In the genomic region with DNA sequence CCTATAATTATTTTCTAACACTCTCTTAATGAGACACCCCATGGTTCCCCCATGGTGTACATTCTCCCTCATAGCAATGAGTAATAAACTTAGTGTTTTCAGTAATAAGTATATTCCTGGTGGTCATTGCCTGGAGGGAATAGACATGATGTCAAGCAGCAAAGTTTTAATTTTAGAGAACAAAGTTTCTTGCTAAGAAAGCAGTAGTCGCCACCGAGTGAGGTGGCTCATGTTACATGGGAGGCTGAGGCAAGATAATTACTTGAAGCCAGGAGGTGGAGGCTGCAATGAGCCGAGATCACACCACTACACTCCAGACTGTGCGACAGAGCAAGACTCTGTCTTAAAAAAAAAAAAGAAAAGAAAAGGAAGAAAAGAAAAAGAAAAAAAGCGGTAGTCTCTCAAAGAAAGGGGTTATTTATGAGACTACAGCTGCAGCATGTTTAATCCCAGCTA, we compare ENCODE assay signal across 1 cellular context.
TF ChIP-seq lines count a peak whose summit lies in the region.

No MANE protein-coding gene starts in this region.

TF ChIP-seq in HEK293, 187 proteins besides CTCF, POLR2A, EP300 and RAD21 (continued from another document):
- TF ChIP-seq, protein P1, sequence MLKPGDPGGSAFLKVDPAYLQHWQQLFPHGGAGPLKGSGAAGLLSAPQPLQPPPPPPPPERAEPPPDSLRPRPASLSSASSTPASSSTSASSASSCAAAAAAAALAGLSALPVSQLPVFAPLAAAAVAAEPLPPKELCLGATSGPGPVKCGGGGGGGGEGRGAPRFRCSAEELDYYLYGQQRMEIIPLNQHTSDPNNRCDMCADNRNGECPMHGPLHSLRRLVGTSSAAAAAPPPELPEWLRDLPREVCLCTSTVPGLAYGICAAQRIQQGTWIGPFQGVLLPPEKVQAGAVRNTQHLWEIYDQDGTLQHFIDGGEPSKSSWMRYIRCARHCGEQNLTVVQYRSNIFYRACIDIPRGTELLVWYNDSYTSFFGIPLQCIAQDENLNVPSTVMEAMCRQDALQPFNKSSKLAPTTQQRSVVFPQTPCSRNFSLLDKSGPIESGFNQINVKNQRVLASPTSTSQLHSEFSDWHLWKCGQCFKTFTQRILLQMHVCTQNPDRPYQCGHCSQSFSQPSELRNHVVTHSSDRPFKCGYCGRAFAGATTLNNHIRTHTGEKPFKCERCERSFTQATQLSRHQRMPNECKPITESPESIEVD (tag by site-specific recombination; IDR thresholded peaks at IDR 0.05), result peak; percentile 69
- peak; percentile 75; the same call in 1 of the 2 replicates for TF ChIP-seq OSR2 (tag by site-specific recombination; IDR thresholded peaks at IDR 0.05)
- TF ChIP-seq, protein P2, sequence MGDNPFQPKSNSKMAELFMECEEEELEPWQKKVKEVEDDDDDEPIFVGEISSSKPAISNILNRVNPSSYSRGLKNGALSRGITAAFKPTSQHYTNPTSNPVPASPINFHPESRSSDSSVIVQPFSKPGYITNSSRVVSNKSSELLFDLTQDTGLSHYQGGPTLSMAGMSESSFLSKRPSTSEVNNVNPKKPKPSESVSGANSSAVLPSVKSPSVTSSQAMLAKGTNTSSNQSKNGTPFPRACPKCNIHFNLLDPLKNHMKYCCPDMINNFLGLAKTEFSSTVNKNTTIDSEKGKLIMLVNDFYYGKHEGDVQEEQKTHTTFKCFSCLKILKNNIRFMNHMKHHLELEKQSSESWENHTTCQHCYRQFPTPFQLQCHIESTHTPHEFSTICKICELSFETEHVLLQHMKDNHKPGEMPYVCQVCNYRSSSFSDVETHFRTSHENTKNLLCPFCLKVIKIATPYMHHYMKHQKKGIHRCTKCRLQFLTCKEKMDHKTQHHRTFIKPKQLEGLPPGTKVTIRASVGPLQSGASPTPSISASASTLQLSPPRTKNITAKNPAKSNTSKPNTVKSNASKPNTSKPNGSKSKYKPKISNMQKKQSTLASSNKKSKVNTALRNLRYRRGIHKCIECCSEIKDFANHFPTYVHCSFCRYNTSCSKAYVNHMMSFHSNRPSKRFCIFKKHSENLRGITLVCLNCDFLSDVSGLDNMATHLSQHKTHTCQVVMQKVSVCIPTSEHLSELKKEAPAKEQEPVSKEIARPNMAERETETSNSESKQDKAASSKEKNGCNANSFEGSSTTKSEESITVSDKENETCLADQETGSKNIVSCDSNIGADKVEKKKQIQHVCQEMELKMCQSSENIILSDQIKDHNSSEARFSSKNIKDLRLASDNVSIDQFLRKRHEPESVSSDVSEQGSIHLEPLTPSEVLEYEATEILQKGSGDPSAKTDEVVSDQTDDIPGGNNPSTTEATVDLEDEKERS (tag by site-specific recombination; IDR thresholded peaks at IDR 0.05), result no peak
TF ChIP-seq in HEK293: peak in this region for 16.
